Comparison of ENCODE assay signal across 8 cellular contexts in the genomic region with DNA sequence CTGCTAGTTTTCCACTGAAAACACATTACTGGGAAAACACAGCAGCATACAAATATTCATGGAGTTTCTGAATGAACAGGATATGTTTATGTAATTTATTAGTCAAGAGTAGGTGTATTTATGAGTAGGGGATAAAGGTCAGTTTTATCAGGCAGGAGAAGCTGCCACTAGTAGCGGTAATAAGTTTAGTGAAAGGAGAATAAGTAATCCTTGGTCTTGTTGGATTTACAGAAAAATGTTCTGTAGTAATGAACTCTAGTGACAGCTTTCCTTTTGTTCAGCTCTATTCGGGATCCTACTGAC. TPM values are rescaled to one million over a fixed set of nuclear protein-coding genes. Genes with fewer than 3 reads are reported as not detected.
DNase-seq lines count a peak whose midpoint lies in the region; ATAC-seq and TF ChIP-seq lines count a peak whose summit lies in the region.

No MANE protein-coding gene starts in this region.

- H2AFZ ChIP-seq in DND-41 (ENCODE audit: low read depth, low read length) (no peak overlapping the region), neuronal stem cell (ENCODE audit: low read length) (no peak overlapping the region)

- H3K4ac ChIP-seq in neuronal stem cell (ENCODE audit: low read length): no peak overlapping the region

- no peak overlapping the region for H4K8ac ChIP-seq in neuronal stem cell (ENCODE audit: low read depth, low read length)

- no CpG with 5 or more reads among the region's 2 CpGs for WGBS in neuronal stem cell (ENCODE audit: extremely low coverage in 2 of 2, insufficient read length in 2 of 2, insufficient replicate concordance in 1 of 2), 2 donors

- H4K20me1 ChIP-seq in DND-41 (ENCODE audit: insufficient read depth, low read length): no peaks in the 10 kb centered on the region

- no peak overlapping the region for H2AK5ac ChIP-seq in neuronal stem cell (ENCODE audit: low read depth, low read length)

- H3K9me3 ChIP-seq in DND-41 (ENCODE audit: insufficient read depth, low read length, severe bottlenecking) (no peaks in the 10 kb centered on the region), NT2/D1 (ENCODE audit: insufficient read depth, low read length) (no peaks in the 10 kb centered on the region), endocrine pancreas (ENCODE audit: control insufficient read depth, low read length) (no peaks in the 10 kb centered on the region), neuronal stem cell (replicated peaks in 1 of 2; ENCODE audit: control insufficient read depth in 2 of 2, insufficient read depth in 1 of 2, low read depth in 1 of 2, low read length in 2 of 2) (no peaks in the 10 kb centered on the region)

- H3K23ac ChIP-seq in neuronal stem cell (ENCODE audit: low read depth, low read length, poor library complexity): no peak overlapping the region

- no peak overlapping the region for H2BK120ac ChIP-seq in neuronal stem cell (ENCODE audit: low read depth, low read length)

- H3K36me3 ChIP-seq in DND-41 (ENCODE audit: insufficient read depth, low read length) (peaks cover 22% of the 10 kb centered on the region; the same call in 1 of the 2 replicates), NT2/D1 (ENCODE audit: insufficient read depth, insufficient read length, low read length) (peaks cover 31% of the 10 kb centered on the region), endocrine pancreas (ENCODE audit: control insufficient read depth, insufficient read depth, low read length) (no peaks in the 10 kb centered on the region), neuronal stem cell (replicated peaks in 1 of 2; ENCODE audit: control insufficient read depth in 2 of 2, insufficient read depth in 2 of 2, low read length in 2 of 2) (peaks cover 0 to 39% of the 10 kb centered on the region in 2 donors)

- peaks cover 55% of the 10 kb centered on the region for H3K79me2 ChIP-seq in DND-41 (ENCODE audit: insufficient read depth, low read length)

- no peak overlapping the region for H3K18ac ChIP-seq in neuronal stem cell (ENCODE audit: low read length)

- H3K4me1 ChIP-seq in DND-41 (ENCODE audit: insufficient read depth, low read length) (peaks cover 30% of the 10 kb centered on the region), NT2/D1 (ENCODE audit: insufficient read depth, insufficient read length) (no peaks in the 10 kb centered on the region), endocrine pancreas (ENCODE audit: control insufficient read depth, insufficient read depth, low read length) (peaks cover 4% of the 10 kb centered on the region), neuronal stem cell (ENCODE audit: control insufficient read depth in 2 of 2, insufficient read depth in 1 of 2, low read depth in 1 of 2, low read length in 2 of 2) (peaks cover 6% of the 10 kb centered on the region in 2 donors)

- H3K27ac ChIP-seq in DND-41 (ENCODE audit: low read length) (peak overlapping the region; percentile 44; the same call in 1 of the 2 replicates), neuronal stem cell (replicated peaks; ENCODE audit: low read length) (no peak overlapping the region)

- H3K27me3 ChIP-seq in DND-41 (ENCODE audit: insufficient read depth, low read length, poor library complexity) (no peaks in the 10 kb centered on the region), NT2/D1 (ENCODE audit: insufficient read depth, insufficient read length) (peaks cover 3% of the 10 kb centered on the region), endocrine pancreas (ENCODE audit: control insufficient read depth, insufficient read depth, low read length) (no peaks in the 10 kb centered on the region), neuronal stem cell (ENCODE audit: control insufficient read depth in 3 of 3, insufficient read depth in 3 of 3, low read depth in 1 of 3, low read length in 3 of 3) (peaks cover 0 to 3% (median 0%) of the 10 kb centered on the region in 3 experiments)

- H3K79me1 ChIP-seq in neuronal stem cell (ENCODE audit: low read depth, low read length): peaks cover 2% of the 10 kb centered on the region

- H2BK5ac ChIP-seq in neuronal stem cell (ENCODE audit: low read length): no peak overlapping the region

- H3K4me3 ChIP-seq in DND-41 (ENCODE audit: low read depth in 1 of 2, low read length in 2 of 2): peak overlapping the region; percentile 66 to 70; a peak in 3 of 4 replicates
- peak overlapping the region; percentile 83 for H3K4me3 ChIP-seq in NT2/D1 (ENCODE audit: insufficient read length, low read depth)
- H3K4me3 ChIP-seq in endocrine pancreas (ENCODE audit: control insufficient read depth, insufficient read depth, low read length): peak overlapping the region; percentile 85
- peak overlapping the region; percentile 75 to 77 for H3K4me3 ChIP-seq in neuronal stem cell (ENCODE audit: low read length in 2 of 2)

- H3K4me2 ChIP-seq in DND-41 (ENCODE audit: insufficient read depth, low read length) (peak overlapping the region; percentile 74), neuronal stem cell (ENCODE audit: insufficient read depth, low read length, poor library complexity, severe bottlenecking) (peak overlapping the region; percentile 58)

- no peak overlapping the region for H4K91ac ChIP-seq in neuronal stem cell (ENCODE audit: low read depth, low read length, poor library complexity)

- DNase-seq in DND-41 (no peak), NT2/D1 (ENCODE audit: low read depth, low spot score) (no peak), neuronal stem cell (ENCODE audit: low spot score) (no peak), NCI-H345 treated with DMSO at 0.1 percent for 48 hours (lab: John Stamatoyannopoulos, UW; ENCODE audit: unreplicated experiment) (no peak), SK-N-DZ (ENCODE audit: low spot score) (no peak)
- DNase-seq in activated effector memory CD4-positive, alpha-beta T cell treated with anti-CD3 and anti-CD28 coated beads, Interleukin-2, amount 50 U/mL, for 16 hours: no peak

- H3K14ac ChIP-seq in neuronal stem cell (ENCODE audit: low read length): no peak overlapping the region

- H3K9ac ChIP-seq in DND-41 (ENCODE audit: low read depth, low read length) (peak overlapping the region; percentile 65), NT2/D1 (ENCODE audit: insufficient read length, low read depth) (peak overlapping the region; percentile 92), endocrine pancreas (ENCODE audit: control insufficient read depth, insufficient read depth, low read length) (no peak overlapping the region), neuronal stem cell (ENCODE audit: low read depth, low read length, poor library complexity) (no peak overlapping the region)

- no peak for ATAC-seq in DND-41 (ENCODE audit: insufficient read depth, low read depth)
- ATAC-seq in HG03175 (IDR thresholded peaks at IDR 0.05; ENCODE audit: unreplicated experiment): no peak

- no peak overlapping the region for H2BK15ac ChIP-seq in neuronal stem cell (ENCODE audit: low read length)

- no peak overlapping the region for H2BK12ac ChIP-seq in neuronal stem cell (ENCODE audit: low read length)

- TF ChIP-seq CTCF in DND-41 (IDR thresholded peaks at IDR 0.05; ENCODE audit: borderline replicate concordance, extremely low read depth, low read length, poor library complexity, severe bottlenecking): no peak

RNA-seq across cellular contexts. Expression of gene MAST2, which starts 1.2 kb away (rescaled TPM):
- polyA plus RNA-seq in neuronal stem cell (2013, experiment 1 of 2): 18.6 TPM
- 17.9 TPM for polyA plus RNA-seq in neuronal stem cell (2013, experiment 2 of 2)
- polyA plus RNA-seq in SK-N-DZ (2014; cell fraction: cytosol; rRNA removed): 8.1 and 9.5 TPM in 2 replicates
- polyA plus RNA-seq in SK-N-DZ (2014; cell fraction: nucleus; rRNA removed): 16.7 and 44.9 TPM in 2 replicates

RNA-seq across cellular contexts. Expression of gene IPP, which starts 54.2 kb away (rescaled TPM):
- polyA plus RNA-seq in neuronal stem cell (2013, experiment 1 of 2): 10.5 TPM
- 8.8 TPM for polyA plus RNA-seq in neuronal stem cell (2013, experiment 2 of 2)
- polyA plus RNA-seq in SK-N-DZ (2014; cell fraction: cytosol; rRNA removed): 3.3 and 4.3 TPM in 2 replicates
- 1.4 and 1.7 TPM in 2 replicates for polyA plus RNA-seq in SK-N-DZ (2014; cell fraction: nucleus; rRNA removed)

Comparison
In these comparisons a context has a peak if more than half of its experiments do, and no peak if none do; other contexts are left out.
1. H3K9ac ChIP-seq: peak in DND-41 (single experiment) and NT2/D1 (single experiment); none in endocrine pancreas (single experiment) and neuronal stem cell (single experiment).
2. Peak in every context shown above with its lines, with median percentiles within 50 percentile points of each other: H3K4me3 ChIP-seq.